ENCODE assay signal across 8 cellular contexts in genomic region chr5:113293068-113293571, GRCh38.
DNase-seq lines count a peak whose midpoint lies in the region; ATAC-seq and TF ChIP-seq lines count a peak whose summit lies in the region.

No MANE protein-coding gene starts in this region.

- no peak for ATAC-seq in CD4-positive, alpha-beta T cell (ENCODE audit: poor library complexity)
- peak in 1 of 2 donors; percentile 40 for ATAC-seq in naive B cell (ENCODE audit: low read depth in 2 of 2)
- no peak for ATAC-seq in GM21526 (IDR thresholded peaks at IDR 0.05; ENCODE audit: low FRiP score, unreplicated experiment)

- POLR2A ChIA-PET in CD4-positive, alpha-beta T cell (lab: Charles Lee) = interaction anchor here (2.1 to 2.4 kb wide), 2 partner anchors 297 to 317 kb away, joined by 6 to 8 read pairs; partner anchors contain the start of gene DCP2

- H3K4me3 ChIP-seq in NB4 (ENCODE audit: low read depth, low read length) = no peak overlapping the region
- peak overlapping the region; percentile 78 for H3K4me3 ChIP-seq in ectodermal cell (ENCODE audit: insufficient read depth, low read depth, low read length)

- peak overlapping the region; percentile 94 for H3K4me3 Mint-ChIP-seq in CD4-positive, alpha-beta T cell
- H3K4me3 Mint-ChIP-seq in naive B cell = peak overlapping the region; percentile 71 to 93 (median 90)

- no peak for DNase-seq in CD4-positive, alpha-beta T cell
- DNase-seq in NB4 (ENCODE audit: low read depth) (peak; percentile 8), naive B cell (peak; percentile 5), 8988T (no peak), COR-L47 (lab: John Stamatoyannopoulos, UW) (no peak)
- DNase-seq in activated CD4-positive, CD25-positive, alpha-beta regulatory T cell treated with anti-CD3 and anti-CD28 coated beads, Interleukin-2, amount 50 U/mL, for 72 hours = no peak

- H3K27ac ChIP-seq in CD4-positive, alpha-beta T cell (ENCODE audit: low read depth, low read length) = no peak overlapping the region
- H3K27ac ChIP-seq in ectodermal cell (ENCODE audit: insufficient read depth, low read depth, low read length, poor library complexity, severe bottlenecking) = no peak overlapping the region

- H3K4me1 ChIP-seq in ectodermal cell (ENCODE audit: control insufficient read depth, insufficient read depth, low read length) = peaks cover 25% of the 10 kb centered on the region

- WGBS in ectodermal cell, 2 experiments = 1 to 2% methylated on average over 8 of the region's 8 CpGs

- H3K9me3 ChIP-seq in CD4-positive, alpha-beta T cell (ENCODE audit: control insufficient read depth, low read length) = no peaks in the 10 kb centered on the region
- no peaks in the 10 kb centered on the region for H3K9me3 ChIP-seq in ectodermal cell (ENCODE audit: control insufficient read depth, low read length)

- no peak for TF ChIP-seq POLR2A in NB4 (IDR thresholded peaks at IDR 0.05; ENCODE audit: extremely low read depth, insufficient read length)

- H3K9me3 Mint-ChIP-seq in CD4-positive, alpha-beta T cell = no peaks in the 10 kb centered on the region
- H3K9me3 Mint-ChIP-seq in naive B cell = peaks cover 0 to 6% (median 0%) of the 10 kb centered on the region in 7 donors

- no peak overlapping the region for H3K27ac Mint-ChIP-seq in CD4-positive, alpha-beta T cell
- no peak overlapping the region for H3K27ac Mint-ChIP-seq in naive B cell

- no peaks in the 10 kb centered on the region for H3K36me3 Mint-ChIP-seq in CD4-positive, alpha-beta T cell (ENCODE audit: low read depth)
- H3K36me3 Mint-ChIP-seq in naive B cell = peaks cover 0 to 21% of the 10 kb centered on the region in 2 donors

- CTCF ChIA-PET in CD4-positive, alpha-beta T cell (lab: Charles Lee) = no interaction called here

- H3K27me3 ChIP-seq in CD4-positive, alpha-beta T cell (ENCODE audit: control insufficient read depth, insufficient read depth, low read length) = peaks cover 20% of the 10 kb centered on the region
- H3K27me3 ChIP-seq in ectodermal cell (ENCODE audit: control insufficient read depth, insufficient read depth, low read length, poor library complexity, severe bottlenecking) = peaks cover 37% of the 10 kb centered on the region

- H3K27me3 Mint-ChIP-seq in CD4-positive, alpha-beta T cell = peaks cover 28% of the 10 kb centered on the region
- peaks cover 73 to 82% (median 78%) of the 10 kb centered on the region in 3 donors for H3K27me3 Mint-ChIP-seq in naive B cell

- no peak for TF ChIP-seq CTCF in CD4-positive, alpha-beta T cell (IDR thresholded peaks at IDR 0.05)
- no peak for TF ChIP-seq CTCF in NB4 (IDR thresholded peaks at IDR 0.05; ENCODE audit: low read depth, low read length)

- peaks cover 16% of the 10 kb centered on the region for H3K4me1 Mint-ChIP-seq in CD4-positive, alpha-beta T cell (ENCODE audit: low read depth)
- peaks cover 10 to 24% (median 16%) of the 10 kb centered on the region in 3 donors for H3K4me1 Mint-ChIP-seq in naive B cell

- no peaks in the 10 kb centered on the region for H3K36me3 ChIP-seq in ectodermal cell (ENCODE audit: control insufficient read depth, insufficient read depth, low read length)

- intact Hi-C loops in CD4-positive, alpha-beta T cell (cut with DNase I, micrococcal nuclease) = loop anchor here in 1 of 2 experiments (10.0 kb wide), 1 partner anchor 268 kb away; no protein-coding TSS in a partner anchor

Comparison
In these comparisons a context has a peak if more than half of its experiments do, and no peak if none do; other contexts are left out.
1. DNase-seq: peak in NB4 (single experiment) and naive B cell (single experiment); none in CD4-positive, alpha-beta T cell (0 of 10), activated CD4-positive, CD25-positive, alpha-beta regulatory T cell treated with anti-CD3 and anti-CD28 coated beads, Interleukin-2, amount 50 U/mL, for 72 hours (single experiment), 8988T (single experiment) and COR-L47 (single experiment).